ENCODE assay signal across 2 cellular contexts in genomic region chr10:57351076-57351475, GRCh38.
TF ChIP-seq lines count a peak whose summit lies in the region.

No MANE protein-coding gene starts in this region.

TF ChIP-seq in WTC11, 78 proteins besides CTCF, POLR2A, EP300 and RAD21 (continued from another document and continues in another):
- no peak for TF ChIP-seq ZNF281 (CRISPR knock-in tag; IDR thresholded peaks at IDR 0.05)
- no peak for TF ChIP-seq OVOL2 (CRISPR knock-in tag; IDR thresholded peaks at IDR 0.05; ENCODE audit: borderline replicate concordance)
- TF ChIP-seq HMGXB4 (CRISPR knock-in tag; IDR thresholded peaks at IDR 0.05): no peak
- no peak for TF ChIP-seq SMAD3 (CRISPR knock-in tag; IDR thresholded peaks at IDR 0.05; ENCODE audit: borderline replicate concordance)
- no peak for TF ChIP-seq NFYB (CRISPR knock-in tag; conservative IDR thresholded peaks at IDR 0.05; ENCODE audit: low read depth)
- no peak for TF ChIP-seq PRDM15 (CRISPR knock-in tag; IDR thresholded peaks at IDR 0.05)
- TF ChIP-seq ELF4 (CRISPR knock-in tag; IDR thresholded peaks at IDR 0.05; ENCODE audit: low read depth): no peak
- TF ChIP-seq ZNF532 (CRISPR knock-in tag; IDR thresholded peaks at IDR 0.05; ENCODE audit: borderline replicate concordance): no peak

TF ChIP-seq in H1, 55 proteins besides CTCF, POLR2A, EP300 and RAD21 (continued from another document):
- TF ChIP-seq MAX (IDR thresholded peaks at IDR 0.05): no peak
- TF ChIP-seq KDM1A (IDR thresholded peaks at IDR 0.05; ENCODE audit: borderline replicate concordance, low read length): no peak
- TF ChIP-seq KDM4A (IDR thresholded peaks at IDR 0.05; ENCODE audit: low read depth, low read length, severe bottlenecking): no peak
- no peak for TF ChIP-seq SP2 (IDR thresholded peaks at IDR 0.05; ENCODE audit: low read length)
- no peak for TF ChIP-seq HDAC2 (IDR thresholded peaks at IDR 0.05; ENCODE audit: borderline replicate concordance in 1 of 2, low read depth in 2 of 2, low read length in 2 of 2)
- no peak for TF ChIP-seq TAF7 (optimal IDR thresholded peaks at IDR 0.05; ENCODE audit: borderline replicate concordance, low read depth, low read length)
- TF ChIP-seq SP4 (IDR thresholded peaks at IDR 0.05; ENCODE audit: low read length): no peak
TF ChIP-seq in H1: peak in this region for 0.
